Comparison of ENCODE assay signal across 32 cellular contexts in genomic region chr20:54598351-54598750, GRCh38.
"Had no signal": no experiment of that assay in that cellular context is flagged by ENCODE, and none has a peak within 500 bp of the region (broad histone marks: within the 10 kb centered on the region; RNA-seq: fewer than 3 reads in every experiment).

No MANE protein-coding gene starts in this region.

- ATAC-seq: activated T-cell treated with anti-CD3 and anti-CD28 coated beads, Interleukin-2, amount 50 U/mL, for 4 hours; activated T-helper 17 cell treated with anti-CD3 and anti-CD28 coated beads, Interleukin-2, amount 50 U/mL, for 72 hours; HepG2; Panc1; SK-N-SH treated with all-trans-retinoic acid at 6 μM for 48 hours; T-helper 17 cell; WTC11 had no signal

- H3K9me3 Mint-ChIP-seq: activated CD4-positive, alpha-beta T cell treated with anti-CD3 and anti-CD28 coated beads, Interleukin-2, amount 10 ng/mL, durations not matched to agents 24 days and 14 days had no signal

- H3K4me2 ChIP-seq: KMS-11 had no signal

- H3K4me3 ChIP-seq: adrenal gland, breast epithelium, coronary artery, SJSA1 had no signal

- H3K4me1 ChIP-seq: adrenal gland, breast epithelium, SJSA1 had no signal

- H3K9ac ChIP-seq: KMS-11 had no signal

- H3K4me1 Mint-ChIP-seq: activated CD4-positive, alpha-beta T cell treated with anti-CD3 and anti-CD28 coated beads, Interleukin-2, amount 10 ng/mL, durations not matched to agents 24 days and 14 days; activated naive CD4-positive, alpha-beta T cell treated with anti-CD3 and anti-CD28 coated beads, Interleukin-2, amount 10 ng/mL, durations not matched to agents 7 days and 5 days; activated naive CD8-positive, alpha-beta T cell treated with anti-CD3 and anti-CD28 coated beads, Interleukin-2, amount 10 ng/mL, durations not matched to agents 7 days and 5 days; activated T-helper 17 cell treated with anti-CD3 and anti-CD28 coated beads, Interleukin-2, amount 50 U/mL, for 72 hours; T-helper 17 cell had no signal

- H3K27me3 ChIP-seq: breast epithelium, SJSA1 had no signal

- H3K36me3 ChIP-seq: adrenal gland, breast epithelium, SJSA1 had no signal

- H3K27ac ChIP-seq: adrenal gland, breast epithelium, coronary artery, KMS-11, RWPE1, SJSA1 had no signal

- H3K9me3 ChIP-seq: adrenal gland, SJSA1 had no signal

- H3K27me3 Mint-ChIP-seq: activated CD4-positive, alpha-beta T cell treated with anti-CD3 and anti-CD28 coated beads, Interleukin-2, amount 10 ng/mL, durations not matched to agents 24 days and 14 days; activated naive CD4-positive, alpha-beta T cell treated with anti-CD3 and anti-CD28 coated beads, Interleukin-2, amount 10 ng/mL, durations not matched to agents 7 days and 5 days had no signal

- H3K36me3 Mint-ChIP-seq: activated naive CD4-positive, alpha-beta T cell treated with anti-CD3 and anti-CD28 coated beads, Interleukin-2, amount 10 ng/mL, durations not matched to agents 7 days and 5 days; activated naive CD8-positive, alpha-beta T cell treated with anti-CD3 and anti-CD28 coated beads, Interleukin-2, amount 10 ng/mL, durations not matched to agents 7 days and 5 days had no signal

- H3K4me3 Mint-ChIP-seq: activated CD4-positive, alpha-beta T cell treated with anti-CD3 and anti-CD28 coated beads, Interleukin-2, amount 10 ng/mL, durations not matched to agents 24 days and 14 days; activated naive CD4-positive, alpha-beta T cell treated with anti-CD3 and anti-CD28 coated beads, Interleukin-2, amount 10 ng/mL, durations not matched to agents 7 days and 5 days; activated naive CD8-positive, alpha-beta T cell treated with anti-CD3 and anti-CD28 coated beads, Interleukin-2, amount 10 ng/mL, durations not matched to agents 7 days and 5 days; activated T-cell treated with anti-CD3 and anti-CD28 coated beads, Interleukin-2, amount 50 U/mL, for 4 hours; activated T-helper 17 cell treated with anti-CD3 and anti-CD28 coated beads, Interleukin-2, amount 50 U/mL, for 72 hours; T-helper 17 cell; WTC11 had no signal

- DNase-seq: activated CD4-positive, alpha-beta T cell treated with anti-CD3 and anti-CD28 coated beads for 1 hour; activated CD4-positive, alpha-beta T cell treated with anti-CD3 and anti-CD28 coated beads, Interleukin-2, amount 10 ng/mL, durations not matched to agents 24 days and 14 days; activated CD4-positive, alpha-beta T cell treated with anti-CD3 and anti-CD28 coated beads, Interleukin-2, amount 50 U/mL, for 48 hours; activated CD8-positive, alpha-beta memory T cell treated with anti-CD3 and anti-CD28 coated beads for 24 hours; activated gamma-delta T cell; activated naive CD4-positive, alpha-beta T cell treated with anti-CD3 and anti-CD28 coated beads, Interleukin-2, amount 10 ng/mL, durations not matched to agents 7 days and 5 days; activated naive CD8-positive, alpha-beta T cell treated with anti-CD3 and anti-CD28 coated beads, Interleukin-2, amount 10 ng/mL, durations not matched to agents 7 days and 5 days; activated T-cell treated with anti-CD3 and anti-CD28 coated beads, Interleukin-2, amount 50 U/mL, for 4 hours; adrenal gland; anterior cingulate cortex; caudate nucleus; MV-4-11; NCI-H1092 treated with DMSO at 0.1 percent for 48 hours; NCI-H1930; NCI-H345; NCI-H524; NCI-H774; NK-92 treated with Interleukin-12 subunit alpha and Interleukin-12 subunit beta, amount 100 ng/mL, for 24 hours; OCI-M1; SHP77; T-helper 17 cell; T-helper 9 cell had no signal

- H3K27ac Mint-ChIP-seq: activated CD4-positive, alpha-beta T cell treated with anti-CD3 and anti-CD28 coated beads, Interleukin-2, amount 10 ng/mL, durations not matched to agents 24 days and 14 days; activated naive CD4-positive, alpha-beta T cell treated with anti-CD3 and anti-CD28 coated beads, Interleukin-2, amount 10 ng/mL, durations not matched to agents 7 days and 5 days; activated naive CD8-positive, alpha-beta T cell treated with anti-CD3 and anti-CD28 coated beads, Interleukin-2, amount 10 ng/mL, durations not matched to agents 7 days and 5 days; activated T-helper 17 cell treated with anti-CD3 and anti-CD28 coated beads, Interleukin-2, amount 50 U/mL, for 72 hours; T-helper 17 cell; WTC11 had no signal
